ENCODE assay signal across 13 cellular contexts in the genomic region with DNA sequence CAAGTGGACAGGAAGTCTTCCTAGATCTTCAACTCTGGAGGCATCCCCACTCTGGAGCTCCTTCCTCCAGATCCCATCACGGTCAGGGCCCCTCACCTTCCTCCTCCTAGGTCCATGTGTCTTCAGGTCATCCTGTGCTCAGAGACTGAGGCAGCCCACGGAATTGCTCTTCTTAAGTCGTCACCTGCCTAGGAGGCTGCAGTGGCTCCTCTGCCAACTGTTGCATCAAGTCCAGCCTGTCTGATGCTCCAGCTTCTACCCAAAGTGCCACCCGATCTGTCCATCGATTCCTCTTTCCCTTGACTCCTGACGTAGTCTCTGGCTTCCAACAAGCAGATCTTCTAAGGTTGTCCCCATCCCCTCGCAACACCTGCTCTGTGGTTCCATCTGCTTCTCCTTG.
DNase-seq lines count a peak whose midpoint lies in the region; ATAC-seq and TF ChIP-seq lines count a peak whose summit lies in the region.
"Had no signal": no experiment of that assay in that cellular context is flagged by ENCODE, and none has a peak within 500 bp of the region (broad histone marks: within the 10 kb centered on the region; RNA-seq: fewer than 3 reads in every experiment).

No MANE protein-coding gene starts in this region.

- H3K36me3 ChIP-seq in CD4-positive, alpha-beta memory T cell (ENCODE audit: insufficient read depth, low read length): no peaks in the 10 kb centered on the region
- no peaks in the 10 kb centered on the region for H3K36me3 ChIP-seq in esophagus (ENCODE audit: control insufficient read depth in 2 of 2, insufficient read depth in 2 of 2, low read length in 1 of 2)
- H3K36me3 ChIP-seq in heart left ventricle: no peaks in the 10 kb centered on the region
- H3K36me3 ChIP-seq: BLaER1 treated with 17β-estradiol and CSF1 and Interleukin-3, amounts not matched to agents 10 nM and 100 nM had no signal

- intact Hi-C loops in CD4-positive, alpha-beta memory T cell (cut with micrococcal nuclease): no loop called here
- intact Hi-C loops in heart left ventricle (cut with DNase I): no loop called here

- DNase-seq in CD4-positive, alpha-beta memory T cell: no peak
- DNase-seq in stimulated activated effector memory CD8-positive, alpha-beta T cell treated with anti-CD3 and anti-CD28 coated beads, Interleukin-12 subunit alpha, Interleukin-12 subunit beta, amount 100 ng/mL, for 72 hours (ENCODE audit: low spot score in 2 of 2): no peak
- DNase-seq in kidney tubule cell (ENCODE audit: low spot score) (no peak), heart left ventricle (no peak), mucosa of gallbladder (ENCODE audit: low spot score) (no peak)
- DNase-seq: ACHN; CD4-positive, alpha-beta T cell; DMS79 had no signal

- no peak for ATAC-seq in activated T-helper 17 cell treated with anti-CD3 and anti-CD28 coated beads, Interleukin-2, amount 50 U/mL, for 72 hours (replicated peaks)
- no peak for ATAC-seq in stimulated activated effector memory CD8-positive, alpha-beta T cell treated with anti-CD3 and anti-CD28 coated beads, Interleukin-12 subunit alpha, Interleukin-12 subunit beta, amount 100 ng/mL, for 72 hours
- ATAC-seq in heart left ventricle: no peak
- ATAC-seq: GM12878, HCT116 had no signal

- peaks cover 0 to 2% (median 0%) of the 10 kb centered on the region in 8 donors for H3K9me3 Mint-ChIP-seq in CD4-positive, alpha-beta memory T cell
- no peaks in the 10 kb centered on the region for H3K9me3 Mint-ChIP-seq in activated T-helper 17 cell treated with anti-CD3 and anti-CD28 coated beads, Interleukin-2, amount 50 U/mL, for 72 hours
- no peaks in the 10 kb centered on the region for H3K9me3 Mint-ChIP-seq in stimulated activated effector memory CD8-positive, alpha-beta T cell treated with anti-CD3 and anti-CD28 coated beads, Interleukin-12 subunit alpha, Interleukin-12 subunit beta, amount 100 ng/mL, for 72 hours
- H3K9me3 Mint-ChIP-seq: CD4-positive, alpha-beta T cell had no signal

- no peaks in the 10 kb centered on the region for H3K27me3 Mint-ChIP-seq in CD4-positive, alpha-beta memory T cell
- H3K27me3 Mint-ChIP-seq in activated T-helper 17 cell treated with anti-CD3 and anti-CD28 coated beads, Interleukin-2, amount 50 U/mL, for 72 hours: no peaks in the 10 kb centered on the region
- H3K27me3 Mint-ChIP-seq: CD4-positive, alpha-beta T cell had no signal

- no peak overlapping the region for H3K27ac ChIP-seq in CD4-positive, alpha-beta memory T cell (ENCODE audit: low read depth, low read length)
- H3K27ac ChIP-seq in esophagus (ENCODE audit: low read depth in 2 of 2, low read length in 1 of 2) (peak overlapping the region; percentile 40 to 90), heart left ventricle (no peak overlapping the region)
- H3K27ac ChIP-seq: BLaER1 treated with 17β-estradiol and CSF1 and Interleukin-3, amounts not matched to agents 10 nM and 100 nM had no signal

- H3K27me3 ChIP-seq in CD4-positive, alpha-beta memory T cell (ENCODE audit: insufficient read depth, low read length): no peaks in the 10 kb centered on the region
- H3K27me3 ChIP-seq in esophagus (ENCODE audit: control insufficient read depth in 1 of 2, insufficient read depth in 2 of 2, low read length in 2 of 2): no peaks in the 10 kb centered on the region
- no peaks in the 10 kb centered on the region for H3K27me3 ChIP-seq in heart left ventricle
- H3K27me3 ChIP-seq: BLaER1 treated with 17β-estradiol and CSF1 and Interleukin-3, amounts not matched to agents 10 nM and 100 nM had no signal

- H3K4me3 ChIP-seq in CD4-positive, alpha-beta memory T cell (ENCODE audit: low read length in 2 of 2): no peak overlapping the region
- no peak overlapping the region for H3K4me3 ChIP-seq in esophagus (ENCODE audit: low read depth in 1 of 2, low read length in 2 of 2)
- H3K4me3 ChIP-seq in heart left ventricle: no peak overlapping the region
- H3K4me3 ChIP-seq: BLaER1 treated with 17β-estradiol and CSF1 and Interleukin-3, amounts not matched to agents 10 nM and 100 nM; GM12878 had no signal

- peak overlapping the region in 1 of 8 donors; percentile 1 for H3K4me3 Mint-ChIP-seq in CD4-positive, alpha-beta memory T cell
- H3K4me3 Mint-ChIP-seq in activated T-helper 17 cell treated with anti-CD3 and anti-CD28 coated beads, Interleukin-2, amount 50 U/mL, for 72 hours: no peak overlapping the region
- no peak overlapping the region for H3K4me3 Mint-ChIP-seq in stimulated activated effector memory CD8-positive, alpha-beta T cell treated with anti-CD3 and anti-CD28 coated beads, Interleukin-12 subunit alpha, Interleukin-12 subunit beta, amount 100 ng/mL, for 72 hours
- H3K4me3 Mint-ChIP-seq: CD4-positive, alpha-beta T cell had no signal

- CTCF ChIA-PET in CD4-positive, alpha-beta memory T cell (lab: Charles Lee; ENCODE audit: partially characterized antibody): no interaction called here

- peaks cover 52 to 79% (median 60%) of the 10 kb centered on the region in 4 donors for H3K4me1 Mint-ChIP-seq in CD4-positive, alpha-beta memory T cell
- peaks cover 39% of the 10 kb centered on the region for H3K4me1 Mint-ChIP-seq in activated T-helper 17 cell treated with anti-CD3 and anti-CD28 coated beads, Interleukin-2, amount 50 U/mL, for 72 hours
- peaks cover 52% of the 10 kb centered on the region for H3K4me1 Mint-ChIP-seq in stimulated activated effector memory CD8-positive, alpha-beta T cell treated with anti-CD3 and anti-CD28 coated beads, Interleukin-12 subunit alpha, Interleukin-12 subunit beta, amount 100 ng/mL, for 72 hours

- H3K4me1 ChIP-seq in CD4-positive, alpha-beta memory T cell (ENCODE audit: insufficient read depth, low read length): peaks cover 33% of the 10 kb centered on the region
- H3K4me1 ChIP-seq in esophagus (ENCODE audit: control insufficient read depth in 2 of 2, insufficient read depth in 2 of 2, low read length in 1 of 2) (peaks cover 5 to 16% of the 10 kb centered on the region in 2 donors), heart left ventricle (peaks cover 0 to 42% (median 23%) of the 10 kb centered on the region in 12 donors)

- no peaks in the 10 kb centered on the region for H3K9me3 ChIP-seq in CD4-positive, alpha-beta memory T cell (ENCODE audit: control insufficient read depth in 1 of 2, low read length in 2 of 2)
- no peaks in the 10 kb centered on the region for H3K9me3 ChIP-seq in esophagus (ENCODE audit: control insufficient read depth in 2 of 2, insufficient read depth in 1 of 2, low read depth in 1 of 2, low read length in 1 of 2)
- no peaks in the 10 kb centered on the region for H3K9me3 ChIP-seq in heart left ventricle

- POLR2A ChIA-PET in CD4-positive, alpha-beta memory T cell (lab: Charles Lee; ENCODE audit: partially characterized antibody): no interaction called here

- H3K36me3 Mint-ChIP-seq in CD4-positive, alpha-beta memory T cell: no peaks in the 10 kb centered on the region
- H3K36me3 Mint-ChIP-seq in activated T-helper 17 cell treated with anti-CD3 and anti-CD28 coated beads, Interleukin-2, amount 50 U/mL, for 72 hours (ENCODE audit: low read depth): no peaks in the 10 kb centered on the region
- no peaks in the 10 kb centered on the region for H3K36me3 Mint-ChIP-seq in stimulated activated effector memory CD8-positive, alpha-beta T cell treated with anti-CD3 and anti-CD28 coated beads, Interleukin-12 subunit alpha, Interleukin-12 subunit beta, amount 100 ng/mL, for 72 hours

- no peak for TF ChIP-seq POLR2A in heart left ventricle (IDR thresholded peaks at IDR 0.05)

- peak overlapping the region in 5 of 7 donors; percentile 6 to 70 (median 53) for H3K27ac Mint-ChIP-seq in CD4-positive, alpha-beta memory T cell
- H3K27ac Mint-ChIP-seq in activated T-helper 17 cell treated with anti-CD3 and anti-CD28 coated beads, Interleukin-2, amount 50 U/mL, for 72 hours: peak overlapping the region; percentile 66
- peak overlapping the region; percentile 44 for H3K27ac Mint-ChIP-seq in stimulated activated effector memory CD8-positive, alpha-beta T cell treated with anti-CD3 and anti-CD28 coated beads, Interleukin-12 subunit alpha, Interleukin-12 subunit beta, amount 100 ng/mL, for 72 hours
- H3K27ac Mint-ChIP-seq: CD4-positive, alpha-beta T cell had no signal

- WGBS in esophagus, 2 donors: 87 to 95% methylated on average over 7 of the region's 7 CpGs
- WGBS in heart left ventricle, 4 donors: 94 to 98% (median 96%) methylated on average over 7 of the region's 7 CpGs

- TF ChIP-seq CTCF in heart left ventricle (IDR thresholded peaks at IDR 0.05): no peak

Comparison
In these comparisons a context has a peak if more than half of its experiments do, and no peak if none do; other contexts are left out.
1. H3K27ac ChIP-seq: peak in esophagus (2 of 2); none in CD4-positive, alpha-beta memory T cell (single experiment) and heart left ventricle (0 of 12).
2. Peak in every context shown above with its lines, with median percentiles within 50 percentile points of each other: H3K27ac Mint-ChIP-seq.